In genomic region chr1:150161747-150162581, GRCh38 we compare ENCODE assay signal across 8 cellular contexts. TPM values are rescaled to one million over a fixed set of nuclear protein-coding genes. Genes with fewer than 3 reads are reported as not detected.
DNase-seq lines count a peak whose midpoint lies in the region; ATAC-seq and TF ChIP-seq lines count a peak whose summit lies in the region.

No MANE protein-coding gene starts in this region.

- H3K27ac ChIP-seq in heart left ventricle (peak overlapping the region; percentile 43 to 98 (median 90)), temporal lobe (ENCODE audit: low read depth, low read length) (peak overlapping the region; percentile 89)

- H3K27ac Mint-ChIP-seq in T-helper 2 cell treated with Interferon-gamma antibody and Interleukin-4, amounts not matched to agents 5 μg/mL and 100 μg/mL, for 36 hours, result peak overlapping the region; percentile 62

- H3K9me3 ChIP-seq in heart left ventricle, result no peaks in the 10 kb centered on the region

- peaks cover 2% of the 10 kb centered on the region for H3K27me3 Mint-ChIP-seq in T-helper 2 cell treated with Interferon-gamma antibody and Interleukin-4, amounts not matched to agents 5 μg/mL and 100 μg/mL, for 36 hours (ENCODE audit: low read depth)

- intact Hi-C loops in heart left ventricle (cut with DNase I), result loop anchor here in 3 of 10 donors (2.0 to 10.0 kb wide), 3 partner anchors 87 to 267 kb away; partner anchors contain the start of gene BOLA1 (in 1 of the 3)
- intact Hi-C loops in left cardiac atrium (cut with DNase I), result no loop called here

- DNase-seq in heart left ventricle, result no peak
- DNase-seq in left cardiac atrium, result no peak
- no peak for DNase-seq in T-helper 2 cell treated with Interferon-gamma antibody and Interleukin-4, amounts not matched to agents 5 μg/mL and 100 μg/mL, for 36 hours (ENCODE audit: low spot score)
- DNase-seq in left lobe of liver (ENCODE audit: low spot score), result no peak

- H3K9me3 Mint-ChIP-seq in T-helper 2 cell treated with Interferon-gamma antibody and Interleukin-4, amounts not matched to agents 5 μg/mL and 100 μg/mL, for 36 hours, result no peaks in the 10 kb centered on the region

- peaks cover 54% of the 10 kb centered on the region for H3K4me1 Mint-ChIP-seq in T-helper 2 cell treated with Interferon-gamma antibody and Interleukin-4, amounts not matched to agents 5 μg/mL and 100 μg/mL, for 36 hours (ENCODE audit: low read depth)

- H3K36me3 ChIP-seq in heart left ventricle, result peaks cover 0 to 35% (median 31%) of the 10 kb centered on the region in 9 donors

- peaks cover 40% of the 10 kb centered on the region for H3K36me3 Mint-ChIP-seq in T-helper 2 cell treated with Interferon-gamma antibody and Interleukin-4, amounts not matched to agents 5 μg/mL and 100 μg/mL, for 36 hours (ENCODE audit: low read depth)

- ATAC-seq in heart left ventricle, result no peak
- no peak for ATAC-seq in left cardiac atrium
- ATAC-seq in HG03432 (IDR thresholded peaks at IDR 0.05; ENCODE audit: unreplicated experiment), result no peak
- ATAC-seq in left lobe of liver, result no peak
- ATAC-seq in HG02870 (IDR thresholded peaks at IDR 0.05; ENCODE audit: unreplicated experiment), result no peak

- H3K4me1 ChIP-seq in heart left ventricle, result peaks cover 0 to 93% (median 33%) of the 10 kb centered on the region in 12 donors

- no peak for TF ChIP-seq POLR2A in heart left ventricle (IDR thresholded peaks at IDR 0.05)

- peak overlapping the region in 4 of 12 donors; percentile 31 to 55 (median 38) for H3K4me3 ChIP-seq in heart left ventricle
- H3K4me3 ChIP-seq in iPS-11a (ENCODE audit: low read depth, low read length), result peak overlapping the region; percentile 8

- H3K4me3 Mint-ChIP-seq in T-helper 2 cell treated with Interferon-gamma antibody and Interleukin-4, amounts not matched to agents 5 μg/mL and 100 μg/mL, for 36 hours, result no peak overlapping the region

- WGBS in heart left ventricle, 4 donors, result 70 to 83% (median 71%) methylated on average over 8 to 9 of the region's 9 CpGs

- H3K27me3 ChIP-seq in heart left ventricle, result no peaks in the 10 kb centered on the region

- peak in 1 of 12 donors; percentile 9 for TF ChIP-seq CTCF in heart left ventricle (IDR thresholded peaks at IDR 0.05)

RNA-seq across cellular contexts. Expression of gene PLEKHO1, which starts 12.2 kb away (rescaled TPM):
- total RNA-seq in heart left ventricle (100 to 1,000 TPM in 2 of 9 donors, 10 to 100 TPM in 7; 46.8 to 152 (median 67.6) TPM), left cardiac atrium (10 to 100 TPM; 30.2 to 42.8 TPM), temporal lobe (45.2 TPM), left lobe of liver (3.8 TPM)
- polyA plus RNA-seq in heart left ventricle, result 100 to 1,000 TPM; 184 to 200 TPM
